Comparison of ENCODE assay signal across 10 cellular contexts in genomic region chr7:123070702-123071286, GRCh38.
A peak's percentile ranks its signal among the peaks of the same experiment; 100 is the strongest.
DNase-seq lines count a peak whose midpoint lies in the region; ATAC-seq and TF ChIP-seq lines count a peak whose summit lies in the region.
"Had no signal": no experiment of that assay in that cellular context is flagged by ENCODE, and none has a peak within 500 bp of the region (broad histone marks: within the 10 kb centered on the region; RNA-seq: fewer than 3 reads in every experiment).

No MANE protein-coding gene starts in this region.

- H3K27ac Mint-ChIP-seq in natural killer cell, result no peak overlapping the region

- TF ChIP-seq CTCF in natural killer cell (IDR thresholded peaks at IDR 0.05), result no peak

- no peaks in the 10 kb centered on the region for H3K4me1 Mint-ChIP-seq in natural killer cell

- no peak overlapping the region for H3K4me3 Mint-ChIP-seq in natural killer cell

- ATAC-seq in HG02798 (IDR thresholded peaks at IDR 0.05; ENCODE audit: poor library complexity, unreplicated experiment) (peak; percentile 55), left lobe of liver (peak; percentile 48), natural killer cell (no peak)
- ATAC-seq: gastroesophageal sphincter had no signal

- DNase-seq in GF-D8 (lab: John Stamatoyannopoulos, UW) (peak; percentile 6), SHP77 (lab: John Stamatoyannopoulos, UW) (peak; percentile 15 to 29), left lobe of liver (ENCODE audit: low spot score) (no peak), hippocampal formation (lab: John Stamatoyannopoulos, UW) (no peak), natural killer cell (no peak), T-helper 1 cell (no peak), activated gamma-delta T cell (lab: John Stamatoyannopoulos, UW) (no peak)
- DNase-seq: NCI-H1048 had no signal

- peaks cover 2 to 13% of the 10 kb centered on the region in 2 donors for H3K9me3 Mint-ChIP-seq in natural killer cell

- intact Hi-C loops in natural killer cell (cut with micrococcal nuclease), result no loop called here

- H3K27me3 Mint-ChIP-seq in natural killer cell (ENCODE audit: low read depth in 2 of 2), result no peaks in the 10 kb centered on the region

- H3K36me3 Mint-ChIP-seq in natural killer cell, result no peaks in the 10 kb centered on the region

Comparison
In these comparisons a context has a peak if more than half of its experiments do, and no peak if none do; other contexts are left out.
1. DNase-seq: peak in GF-D8 (single experiment) and SHP77 (2 of 2); none in left lobe of liver (single experiment), hippocampal formation (0 of 2), natural killer cell (single experiment), T-helper 1 cell (0 of 5) and activated gamma-delta T cell (single experiment).
2. ATAC-seq: peak in HG02798 (single experiment) and left lobe of liver (single experiment); none in natural killer cell (0 of 3).